In genomic region chr7:18293759-18294158, GRCh38 we compare ENCODE assay signal across 16 cellular contexts.
A peak's percentile ranks its signal among the peaks of the same experiment; 100 is the strongest.
DNase-seq lines count a peak whose midpoint lies in the region; ATAC-seq and TF ChIP-seq lines count a peak whose summit lies in the region.
"Had no signal": no experiment of that assay in that cellular context is flagged by ENCODE, and none has a peak within 500 bp of the region (broad histone marks: within the 10 kb centered on the region; RNA-seq: fewer than 3 reads in every experiment).

No MANE protein-coding gene starts in this region.

- CTCF ChIA-PET in activated B cell treated with CpG ODN at 0.5 μM for 24 hours (lab: Charles Lee), result interaction anchor here (1.2 to 1.3 kb wide), 2 partner anchors 26 to 229 kb away, joined by 3 to 6 read pairs; no protein-coding TSS in a partner anchor

- H3K27me3 ChIP-seq in gastroesophageal sphincter, result no peaks in the 10 kb centered on the region
- H3K27me3 ChIP-seq: BLaER1 had no signal

- H3K4me3 Mint-ChIP-seq in activated B cell treated with CpG ODN at 0.5 μM for 24 hours, result peak overlapping the region; percentile 42
- H3K4me3 Mint-ChIP-seq in natural killer cell treated with Interleukin-12 subunit alpha and Interleukin-12 subunit beta and Interleukin-15 and Interleukin-18, amount 100 ng/mL, for 72 hours, result peak overlapping the region; percentile 73

- no peak for TF ChIP-seq EP300 in gastroesophageal sphincter (IDR thresholded peaks at IDR 0.05)

- no peak for TF ChIP-seq POLR2A in gastroesophageal sphincter (IDR thresholded peaks at IDR 0.05)

- no peaks in the 10 kb centered on the region for H3K36me3 Mint-ChIP-seq in activated B cell treated with CpG ODN at 0.5 μM for 24 hours (ENCODE audit: low read depth)
- H3K36me3 Mint-ChIP-seq in natural killer cell treated with Interleukin-12 subunit alpha and Interleukin-12 subunit beta and Interleukin-15 and Interleukin-18, amount 100 ng/mL, for 72 hours, result peaks cover 9% of the 10 kb centered on the region

- H3K9me3 ChIP-seq in gastroesophageal sphincter, result no peaks in the 10 kb centered on the region
- H3K9me3 ChIP-seq: A549, BLaER1, Caco-2 had no signal

- H3K4me3 ChIP-seq in gastroesophageal sphincter, result no peak overlapping the region
- H3K4me3 ChIP-seq: A549, BLaER1, GM23248 had no signal

- ATAC-seq in activated B cell treated with CpG ODN at 0.5 μM for 24 hours (ENCODE audit: low read depth) (no peak), gastroesophageal sphincter (no peak), HG03521 (IDR thresholded peaks at IDR 0.05; ENCODE audit: unreplicated experiment) (no peak)
- ATAC-seq in natural killer cell treated with Interleukin-12 subunit alpha and Interleukin-12 subunit beta and Interleukin-15 and Interleukin-18, amount 100 ng/mL, for 72 hours, result no peak
- ATAC-seq: A549, HCT116, HepG2 had no signal

- H3K27me3 Mint-ChIP-seq in activated B cell treated with CpG ODN at 0.5 μM for 24 hours, result no peaks in the 10 kb centered on the region
- no peaks in the 10 kb centered on the region for H3K27me3 Mint-ChIP-seq in natural killer cell treated with Interleukin-12 subunit alpha and Interleukin-12 subunit beta and Interleukin-15 and Interleukin-18, amount 100 ng/mL, for 72 hours

- POLR2A ChIA-PET in activated B cell treated with CpG ODN at 0.5 μM for 24 hours (lab: Charles Lee), result no interaction called here

- DNase-seq in activated B cell treated with CpG ODN at 0.5 μM for 24 hours (no peak), pons (ENCODE audit: low spot score) (no peak), hippocampal formation (lab: John Stamatoyannopoulos, UW) (no peak), NCI-H446 treated with DMSO at 0.1 percent for 48 hours (lab: John Stamatoyannopoulos, UW) (no peak)
- DNase-seq in natural killer cell treated with Interleukin-12 subunit alpha and Interleukin-12 subunit beta and Interleukin-15 and Interleukin-18, amount 100 ng/mL, for 72 hours (ENCODE audit: low spot score), result no peak
- DNase-seq: Caco-2; CD8-positive, alpha-beta memory T cell; DND-41; GF-D8; GM23248 had no signal

- WGBS in gastroesophageal sphincter (ENCODE audit: low coverage in 1 of 2), 2 donors, result 90 to 100% methylated on average over 2 of the region's 2 CpGs

- H3K27ac ChIP-seq in gastroesophageal sphincter, result peak overlapping the region; percentile 44 to 78 (median 70)
- H3K27ac ChIP-seq: A549, BLaER1, GM23248 had no signal

- no peaks in the 10 kb centered on the region for H3K9me3 Mint-ChIP-seq in activated B cell treated with CpG ODN at 0.5 μM for 24 hours
- H3K9me3 Mint-ChIP-seq in natural killer cell treated with Interleukin-12 subunit alpha and Interleukin-12 subunit beta and Interleukin-15 and Interleukin-18, amount 100 ng/mL, for 72 hours, result no peaks in the 10 kb centered on the region
- H3K9me3 Mint-ChIP-seq: CD8-positive, alpha-beta memory T cell had no signal

- H3K36me3 ChIP-seq in gastroesophageal sphincter, result no peaks in the 10 kb centered on the region
- H3K36me3 ChIP-seq: BLaER1 had no signal

- peak overlapping the region; percentile 74 for H3K27ac Mint-ChIP-seq in activated B cell treated with CpG ODN at 0.5 μM for 24 hours
- peak overlapping the region in 1 of 2 donors; percentile 92 for H3K27ac Mint-ChIP-seq in natural killer cell treated with Interleukin-12 subunit alpha and Interleukin-12 subunit beta and Interleukin-15 and Interleukin-18, amount 100 ng/mL, for 72 hours
- H3K27ac Mint-ChIP-seq: CD8-positive, alpha-beta memory T cell had no signal

- intact Hi-C loops in activated B cell treated with CpG ODN at 0.5 μM for 24 hours (cut with micrococcal nuclease), result loop anchor here (2.0 kb wide), 1 partner anchor 21 kb away; no protein-coding TSS in a partner anchor

- H3K4me1 ChIP-seq in gastroesophageal sphincter, result peaks cover 2 to 73% (median 22%) of the 10 kb centered on the region in 3 donors
- H3K4me1 ChIP-seq: A549, Caco-2 had no signal

- TF ChIP-seq CTCF in activated B cell treated with CpG ODN at 0.5 μM for 24 hours (IDR thresholded peaks at IDR 0.05) (no peak), gastroesophageal sphincter (IDR thresholded peaks at IDR 0.05) (no peak)

- H3K4me1 Mint-ChIP-seq in activated B cell treated with CpG ODN at 0.5 μM for 24 hours, result peaks cover 83% of the 10 kb centered on the region
- H3K4me1 Mint-ChIP-seq in natural killer cell treated with Interleukin-12 subunit alpha and Interleukin-12 subunit beta and Interleukin-15 and Interleukin-18, amount 100 ng/mL, for 72 hours (ENCODE audit: low read depth in 2 of 2), result peaks cover 43 to 63% of the 10 kb centered on the region in 2 donors
